Comparison of ENCODE assay signal across 12 cellular contexts in the genomic region with DNA sequence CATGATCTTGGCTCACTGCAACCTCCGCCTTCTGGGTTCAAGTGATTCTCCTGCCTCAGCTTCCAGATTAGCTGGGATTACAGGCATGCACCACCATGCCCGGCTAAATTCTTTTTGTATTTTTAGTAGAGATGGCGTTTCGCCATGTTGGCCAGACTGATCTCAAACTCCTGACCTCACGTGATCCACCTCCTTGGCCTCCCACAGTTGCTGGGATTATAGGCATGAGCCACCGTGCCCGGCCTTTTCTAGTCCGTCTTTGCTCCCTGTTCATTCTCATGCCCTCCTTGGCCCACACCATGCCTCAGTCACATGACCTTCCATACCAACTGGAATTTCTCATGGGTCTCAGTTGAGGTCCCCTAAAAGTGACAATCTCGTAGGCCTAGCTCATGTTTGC.
"Had no signal": no experiment of that assay in that cellular context is flagged by ENCODE, and none has a peak within 500 bp of the region (broad histone marks: within the 10 kb centered on the region; RNA-seq: fewer than 3 reads in every experiment).

No MANE protein-coding gene starts in this region.

- ATAC-seq: naive thymus-derived CD8-positive, alpha-beta T cell had no signal

- H3K27me3 ChIP-seq: stomach, tibial nerve had no signal

- H3K9me3 ChIP-seq: mucosa of descending colon, stomach, tibial nerve had no signal

- DNase-seq: activated B cell treated with CpG ODN at 0.5 μM for 24 hours; activated CD4-positive, alpha-beta T cell treated with anti-CD3 and anti-CD28 coated beads, Interleukin-2, amount 10 ng/mL, durations not matched to agents 24 days and 14 days; activated naive CD4-positive, alpha-beta T cell treated with anti-CD3 and anti-CD28 coated beads, Interleukin-2, amount 10 ng/mL, durations not matched to agents 7 days and 5 days; effector CD8-positive, alpha-beta T cell; glutamatergic neuron; naive thymus-derived CD8-positive, alpha-beta T cell; stimulated activated CD4-positive, alpha-beta T cell treated with anti-CD3 and anti-CD28 coated beads, Interleukin-15, amount 100 ng/mL, for 24 hours; stimulated activated CD4-positive, alpha-beta T cell treated with anti-CD3 and anti-CD28 coated beads, Interleukin-4, amount 100 ng/mL, for 24 hours had no signal

- H3K4me3 ChIP-seq: coronary artery, mucosa of descending colon, stomach, tibial nerve had no signal
